In the genomic region with DNA sequence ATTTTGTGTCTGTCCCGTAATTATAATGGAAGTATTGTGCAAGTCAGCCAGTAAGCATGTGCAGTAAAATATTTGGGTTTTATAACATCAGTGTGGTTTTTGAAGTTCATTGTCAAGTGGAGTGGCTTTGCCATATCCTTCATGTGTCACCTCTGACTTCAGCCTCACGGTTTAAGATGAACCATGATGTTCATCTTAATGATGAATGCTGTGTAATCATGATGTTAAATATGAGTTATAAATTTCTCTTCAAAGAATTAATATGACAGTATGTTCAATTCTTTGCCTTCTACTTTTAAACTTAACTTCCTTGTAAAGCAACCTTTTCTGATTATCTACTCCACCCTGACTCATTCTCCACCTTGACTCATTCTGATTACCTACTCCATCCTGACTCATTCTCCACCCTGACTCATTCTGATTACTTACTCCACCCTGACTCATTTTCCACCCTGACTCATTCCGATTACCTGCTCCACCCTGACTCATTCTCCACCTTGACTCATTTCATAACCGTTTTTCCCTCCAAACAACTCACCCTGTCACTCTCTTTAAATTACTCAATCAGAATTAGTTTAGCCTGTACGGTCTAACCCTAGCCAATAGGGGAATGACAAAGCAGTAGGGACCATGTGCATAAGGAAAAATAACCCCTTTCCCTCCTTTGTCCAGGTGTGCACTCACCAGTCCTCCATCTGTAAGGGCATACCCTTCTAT, we compare ENCODE assay signal across 8 cellular contexts. TPM values are rescaled to one million over a fixed set of nuclear protein-coding genes. Genes with fewer than 3 reads are reported as not detected.
DNase-seq lines count a peak whose midpoint lies in the region; ATAC-seq and TF ChIP-seq lines count a peak whose summit lies in the region.

No MANE protein-coding gene starts in this region.

- H3K9ac ChIP-seq in adipocyte (ENCODE audit: low read length), result no peak overlapping the region

- DNase-seq in Daoy (ENCODE audit: low read depth), result peak; percentile 78
- DNase-seq in adipocyte (ENCODE audit: low read depth), result peak; percentile 16
- peak in 2 of 3 donors; percentile 20 to 36 for DNase-seq in stimulated activated CD4-positive, alpha-beta T cell treated with anti-CD3 and anti-CD28 coated beads, TNF-alpha, amount 100 ng/mL, for 48 hours (ENCODE audit: low read depth in 3 of 3)
- DNase-seq in GM13977 (ENCODE audit: low spot score), result no peak
- DNase-seq in Ammon's horn (ENCODE audit: low spot score), result no peak
- DNase-seq in NCI-H446 (lab: John Stamatoyannopoulos, UW), result no peak

- no peak overlapping the region for H3K4me3 ChIP-seq in adipocyte (ENCODE audit: low read length)

- TF ChIP-seq CTCF in GM13977 (IDR thresholded peaks at IDR 0.05; ENCODE audit: extremely low read depth, insufficient read depth, missing control alignments), result no peak

- no peaks in the 10 kb centered on the region for H3K27me3 ChIP-seq in adipocyte (replicated peaks; ENCODE audit: control insufficient read depth, insufficient read depth, low read length)

- H3K9me3 ChIP-seq in adipocyte (ENCODE audit: control insufficient read depth, low read length), result peaks cover 12% of the 10 kb centered on the region

- ATAC-seq in GM21390 (IDR thresholded peaks at IDR 0.05; ENCODE audit: unreplicated experiment), result peak; percentile 94
- peak; percentile 93 for ATAC-seq in HG03565 (IDR thresholded peaks at IDR 0.05; ENCODE audit: unreplicated experiment)

- peaks cover 11% of the 10 kb centered on the region for H3K4me1 ChIP-seq in adipocyte (ENCODE audit: control insufficient read depth, insufficient read depth, low read length)

- in situ Hi-C loops in GM13977 (cut with MboI; ENCODE audit: low pct_unique_long_range_greater_than_20kb, low sequenced_read_pairs, unreplicated experiment), result no loop called here

- H3K36me3 ChIP-seq in adipocyte (ENCODE audit: control insufficient read depth, insufficient read depth, low read length, severe bottlenecking), result no peaks in the 10 kb centered on the region

RNA-seq across cellular contexts. Expression of a gene that starts 50.3 kb away (rescaled TPM):
- total RNA-seq in Daoy (2014; rRNA removed; shearing (Covaris generic)), result 25.2 and 30.3 TPM in 2 replicates

Comparison
In these comparisons a context has a peak if more than half of its experiments do, and no peak if none do; other contexts are left out.
1. DNase-seq: peak in Daoy (single experiment), adipocyte (single experiment) and stimulated activated CD4-positive, alpha-beta T cell treated with anti-CD3 and anti-CD28 coated beads, TNF-alpha, amount 100 ng/mL, for 48 hours (2 of 3); none in GM13977 (single experiment), Ammon's horn (single experiment) and NCI-H446 (0 of 2).